Comparison of ENCODE assay signal across 8 cellular contexts in genomic region chr14:58426819-58427288, GRCh38. TPM values are rescaled to one million over a fixed set of nuclear protein-coding genes. Genes with fewer than 3 reads are reported as not detected.
DNase-seq lines count a peak whose midpoint lies in the region; ATAC-seq, FAIRE-seq and TF ChIP-seq lines count a peak whose summit lies in the region.

No MANE protein-coding gene starts in this region.

- peak overlapping the region; percentile 25 to 76 (median 70) for H3K9ac ChIP-seq in H1 (replicated peaks in 1 of 4; ENCODE audit: extremely low read depth in 1 of 4, low read depth in 3 of 4, low read length in 3 of 4)

- POLR2A ChIA-PET in AG04449 (lab: Yijun Ruan, JAX) (interaction anchor here (0.6 to 0.9 kb wide), 2 partner anchors 23 to 209 kb away, joined by 3 to 6 read pairs; no protein-coding TSS in a partner anchor), H1 (lab: Charles Lee; ENCODE audit: partially characterized antibody) (interaction anchor here (0.6 to 3.2 kb wide), 10 partner anchors 15 to 210 kb away, joined by 3 to 23 read pairs (median 4); partner anchors contain the start of genes ARID4A, PSMA3 and TOMM20L)

- peak overlapping the region; percentile 75 to 84 for H3K4me2 ChIP-seq in H1 (ENCODE audit: insufficient read depth in 1 of 2, low read depth in 2 of 2, low read length in 2 of 2)

- no peak overlapping the region for H2AK5ac ChIP-seq in H1 (ENCODE audit: low read depth, low read length)

- H2BK12ac ChIP-seq in H1 (ENCODE audit: low read depth, low read length): no peak overlapping the region

- H2BK120ac ChIP-seq in H1 (replicated peaks; ENCODE audit: low read depth, low read length): no peak overlapping the region

- H4K5ac ChIP-seq in H1 (ENCODE audit: insufficient read length, low read depth, low read length): peak overlapping the region; percentile 84

- H3K18ac ChIP-seq in H1 (ENCODE audit: extremely low read depth, low read length): peak overlapping the region; percentile 64; the same call in 1 of the 2 replicates

- no peak overlapping the region for H3K14ac ChIP-seq in H1 (ENCODE audit: insufficient read length)

- H3K79me2 ChIP-seq in H1 (ENCODE audit: control insufficient read depth in 1 of 2, insufficient read depth in 2 of 2, low read length in 2 of 2): peaks cover 0 to 44% of the 10 kb centered on the region in 2 experiments; a peak in 2 of 4 replicates

- no peaks in the 10 kb centered on the region for H4K20me1 ChIP-seq in H1 (replicated peaks in 1 of 2; ENCODE audit: control insufficient read depth in 1 of 2, insufficient read depth in 2 of 2, low read length in 2 of 2)

- no peak overlapping the region for H3K4ac ChIP-seq in H1 (replicated peaks; ENCODE audit: insufficient read length, low read depth, low read length)

- CTCF ChIA-PET in AG04449 (lab: Yijun Ruan, JAX): interaction anchor here (6.1 kb wide), 1 partner anchor 31 kb away, joined by 32 read pairs; the partner anchor contains the start of gene TOMM20L
- CTCF ChIA-PET in H1 (lab: Charles Lee; ENCODE audit: partially characterized antibody): interaction anchor here (0.6 to 1.7 kb wide), 4 partner anchors 22 to 30 kb away, joined by 3 to 6 read pairs (median 4); no protein-coding TSS in a partner anchor

- TF ChIP-seq CTCF in AG04449 (IDR thresholded peaks at IDR 0.05; ENCODE audit: insufficient read depth, low read length, missing control alignments) (no peak), H1 (IDR thresholded peaks at IDR 0.05; ENCODE audit: control extremely low read depth in 1 of 3, insufficient read depth in 1 of 3, low read depth in 1 of 3, low read length in 3 of 3) (no peak), mucosa of descending colon (IDR thresholded peaks at IDR 0.05) (no peak)

- DNase-seq in AG04449 (ENCODE audit: low read depth, low spot score): no peak
- peak; percentile 66 for DNase-seq in NCI-H82 treated with DMSO at 0.1 percent for 48 hours (lab: John Stamatoyannopoulos, UW; ENCODE audit: unreplicated experiment)
- DNase-seq in activated CD8-positive, alpha-beta memory T cell treated with anti-CD3 and anti-CD28 coated beads for 4 hours (ENCODE audit: low read depth in 2 of 2): peak; percentile 8 to 14
- peak; percentile 13 to 78 for DNase-seq in H1 (ENCODE audit: low read depth in 1 of 2, low spot score in 2 of 2)
- peak; percentile 71 to 77 (median 74) for DNase-seq in mucosa of descending colon
- peak; percentile 11 to 17 for DNase-seq in stimulated activated CD8-positive, alpha-beta memory T cell treated with anti-CD3 and anti-CD28 coated beads, Interleukin-4, amount 100 ng/mL, for 1 hour (ENCODE audit: low read depth in 2 of 2, low spot score in 1 of 2)

- ATAC-seq in GM18867 (IDR thresholded peaks at IDR 0.05; ENCODE audit: unreplicated experiment): peak; percentile 43
- ATAC-seq in HG03378 (IDR thresholded peaks at IDR 0.05; ENCODE audit: unreplicated experiment): peak; percentile 17
- ATAC-seq in mucosa of descending colon: peak; percentile 71

- peak overlapping the region; percentile 77 for H3K56ac ChIP-seq in H1 (replicated peaks; ENCODE audit: insufficient read length, low read depth, low read length)

- H3K4me3 ChIP-seq in AG04449 (ENCODE audit: low read depth, low read length) (peak overlapping the region; percentile 89), H1 (ENCODE audit: extremely low read depth in 1 of 4, insufficient read depth in 2 of 4, low read depth in 3 of 4, low read length in 4 of 4) (peak overlapping the region; percentile 54 to 85 (median 82)), mucosa of descending colon (peak overlapping the region; percentile 84)

- H2BK5ac ChIP-seq in H1 (ENCODE audit: low read depth, low read length): peak overlapping the region; percentile 9; the same call in 1 of the 2 replicates

- peak overlapping the region; percentile 91 for H3K27ac ChIP-seq in H1 (ENCODE audit: low read depth, low read length)

- peak overlapping the region; percentile 100 for H2AFZ ChIP-seq in H1 (ENCODE audit: low read length)

- H3K4me1 ChIP-seq in H1 (replicated peaks in 1 of 4; ENCODE audit: control insufficient read depth in 3 of 4, insufficient read depth in 4 of 4, low read length in 3 of 4) (no peaks in the 10 kb centered on the region), mucosa of descending colon (ENCODE audit: low read depth) (peaks cover 17% of the 10 kb centered on the region)

- no peaks in the 10 kb centered on the region for H3K9me3 ChIP-seq in H1 (ENCODE audit: insufficient read depth in 2 of 2, low read depth in 1 of 2, low read length in 1 of 2)
- H3K9me3 ChIP-seq in mucosa of descending colon: no peaks in the 10 kb centered on the region

- peak overlapping the region; percentile 92; the same call in 1 of the 2 replicates for H4K8ac ChIP-seq in H1 (ENCODE audit: extremely low read depth, insufficient read depth, low read length)

- 0 out of 3 replicates have a peak, but pooled peaks of 1 of the 2 experiments have one; percentile 14 for TF ChIP-seq POLR2A in H1 (IDR thresholded peaks at IDR 0.05; ENCODE audit: control extremely low read depth in 1 of 2, low read depth in 2 of 2, low read length in 2 of 2)

- H3K27me3 ChIP-seq in H1 (replicated peaks in 1 of 4; ENCODE audit: control insufficient read depth in 3 of 4, extremely low read depth in 1 of 4, insufficient read depth in 3 of 4, low read length in 3 of 4): no peaks in the 10 kb centered on the region

- intact Hi-C loops in mucosa of descending colon (cut with DNase I, micrococcal nuclease): no loop called here

- no peaks in the 10 kb centered on the region; the same call in 1 of the 2 replicates for H3K23me2 ChIP-seq in H1 (ENCODE audit: low read depth, low read length)

- no peak overlapping the region for H4K91ac ChIP-seq in H1 (replicated peaks; ENCODE audit: insufficient read length, low read length)

- no peak for TF ChIP-seq RAD21 in H1 (IDR thresholded peaks at IDR 0.05 in 1 of 2, conservative IDR thresholded peaks at IDR 0.05 in 1 of 2; ENCODE audit: low read depth in 2 of 2, low read length in 2 of 2)

- TF ChIP-seq EP300 in H1 (IDR thresholded peaks at IDR 0.05; ENCODE audit: borderline replicate concordance in 1 of 2, low read depth in 2 of 2, low read length in 2 of 2): no peak

- no peak for FAIRE-seq in H1 (lab: Jason Lieb, UNC)

- no peak overlapping the region for H2BK15ac ChIP-seq in H1 (ENCODE audit: low read length)

- H3K79me1 ChIP-seq in H1 (ENCODE audit: low read depth, low read length): no peaks in the 10 kb centered on the region; the same call in 1 of the 2 replicates

- H3K36me3 ChIP-seq in H1 (ENCODE audit: control insufficient read depth in 2 of 4, insufficient read depth in 4 of 4, low read length in 3 of 4) (peaks cover 0 to 30% (median 2%) of the 10 kb centered on the region in 4 experiments; a peak in 5 of 8 replicates), mucosa of descending colon (ENCODE audit: low read depth) (no peaks in the 10 kb centered on the region)

- H3K23ac ChIP-seq in H1 (ENCODE audit: insufficient read length): no peak overlapping the region

- 2% methylated on average over 31 of the region's 31 CpGs; no CpG with 5 or more reads in 1 of the 2 experiments for WGBS in H1 (ENCODE audit: extremely low coverage in 1 of 2, insufficient coverage in 1 of 2, insufficient read length in 1 of 2, insufficient replicate concordance in 2 of 2, low coverage in 1 of 2, low lambda C conversion rate in 2 of 2, missing lambda C conversion rate in 1 of 2), 2 experiments

- no peak overlapping the region for H2BK20ac ChIP-seq in H1 (ENCODE audit: low read length)

TF ChIP-seq in H1, 55 proteins besides CTCF, POLR2A, EP300 and RAD21 (continues in another document):
- no peak for TF ChIP-seq MAFK (IDR thresholded peaks at IDR 0.05; ENCODE audit: low read depth, low read length)
- peak; percentile 74 for TF ChIP-seq PHF8 (conservative IDR thresholded peaks at IDR 0.05; ENCODE audit: low read depth, low read length)
- no peak for TF ChIP-seq RNF2 (IDR thresholded peaks at IDR 0.05; ENCODE audit: borderline replicate concordance, low read depth, low read length, missing control alignments, poor library complexity, severe bottlenecking)
- TF ChIP-seq BACH1 (IDR thresholded peaks at IDR 0.05; ENCODE audit: low read length): no peak
- TF ChIP-seq BRCA1 (IDR thresholded peaks at IDR 0.05; ENCODE audit: low read depth, low read length): no peak
- no peak for TF ChIP-seq GTF2F1 (IDR thresholded peaks at IDR 0.05; ENCODE audit: borderline replicate concordance, low read depth, low read length)

RNA-seq across cellular contexts. Expression of gene TIMM9, which starts 0.5 kb away (rescaled TPM):
- 52.2 and 58.2 TPM in 2 replicates for total RNA-seq in H1 (2021; fragmentation: NEBNext Ultra II Directional; extraction: Animal tissue kit (Norgen Biotek cat#: 25700))
- polyA plus RNA-seq in H1 (2011; rRNA removed): 12.3 and 24.0 TPM in 2 replicates
- 40.4 TPM for polyA plus RNA-seq in H1 (2011; cell fraction: cytosol; rRNA removed)
- polyA plus RNA-seq in H1 (2011; cell fraction: nucleus; rRNA removed): 23.9 TPM
- polyA plus RNA-seq in H1 (2012, experiment 1 of 2): 51.9 to 57.6 TPM (median 56.1 TPM) in 4 replicates
- polyA plus RNA-seq in H1 (2012, experiment 2 of 2): 21.9 TPM
- polyA plus RNA-seq in H1 (2013, experiment 1 of 2): 51.5 TPM
- polyA plus RNA-seq in H1 (2013, experiment 2 of 2): 49.6 TPM
- polyA minus RNA-seq in H1 (2011; rRNA and poly(A)+ RNA removed): 26.1 TPM in 2 replicates
- polyA minus RNA-seq in H1 (2011; cell fraction: cytosol; rRNA and poly(A)+ RNA removed): 9.2 TPM
- 23.2 TPM for polyA minus RNA-seq in H1 (2011; cell fraction: nucleus; rRNA and poly(A)+ RNA removed)
- 10 to 100 TPM; 18.5 to 35.6 (median 22.2) TPM for total RNA-seq in mucosa of descending colon

RNA-seq across cellular contexts. Expression of gene KIAA0586, which starts 0.7 kb away (rescaled TPM):
- total RNA-seq in H1 (2021; fragmentation: NEBNext Ultra II Directional; extraction: Animal tissue kit (Norgen Biotek cat#: 25700)): 21.6 and 24.8 TPM in 2 replicates
- 3.6 and 7.2 TPM in 2 replicates for polyA plus RNA-seq in H1 (2011; rRNA removed)
- 8.2 TPM for polyA plus RNA-seq in H1 (2011; cell fraction: cytosol; rRNA removed)
- polyA plus RNA-seq in H1 (2011; cell fraction: nucleus; rRNA removed): 10.3 TPM
- polyA plus RNA-seq in H1 (2012, experiment 1 of 2): 11.1 to 18.9 TPM (median 13.0 TPM) in 4 replicates
- polyA plus RNA-seq in H1 (2012, experiment 2 of 2): 0.93 TPM
- polyA plus RNA-seq in H1 (2013, experiment 1 of 2): 13.3 TPM
- polyA plus RNA-seq in H1 (2013, experiment 2 of 2): 12.7 TPM
- polyA minus RNA-seq in H1 (2011; rRNA and poly(A)+ RNA removed): 31.3 and 42.8 TPM in 2 replicates
- polyA minus RNA-seq in H1 (2011; cell fraction: cytosol; rRNA and poly(A)+ RNA removed): 21.2 TPM
- polyA minus RNA-seq in H1 (2011; cell fraction: nucleus; rRNA and poly(A)+ RNA removed): 43.4 TPM
- total RNA-seq in mucosa of descending colon: 10 to 100 TPM; 15.1 to 17.4 (median 17.4) TPM

RNA-seq across cellular contexts. Expression of gene TOMM20L, which starts 31.1 kb away (rescaled TPM):
- total RNA-seq in H1 (2021; fragmentation: NEBNext Ultra II Directional; extraction: Animal tissue kit (Norgen Biotek cat#: 25700)): not detected in 2 replicates
- polyA plus RNA-seq in H1 (2011; rRNA removed): not detected in 2 replicates
- not detected for polyA plus RNA-seq in H1 (2011; cell fraction: cytosol; rRNA removed)
- polyA plus RNA-seq in H1 (2011; cell fraction: nucleus; rRNA removed): not detected
- polyA plus RNA-seq in H1 (2012, experiment 1 of 2): not detected in 4 replicates
- not detected for polyA plus RNA-seq in H1 (2012, experiment 2 of 2)
- polyA plus RNA-seq in H1 (2013, experiment 1 of 2): 0.14 TPM
- not detected for polyA plus RNA-seq in H1 (2013, experiment 2 of 2)
- not detected in 2 replicates for polyA minus RNA-seq in H1 (2011; rRNA and poly(A)+ RNA removed)
- polyA minus RNA-seq in H1 (2011; cell fraction: cytosol; rRNA and poly(A)+ RNA removed): not detected
- not detected for polyA minus RNA-seq in H1 (2011; cell fraction: nucleus; rRNA and poly(A)+ RNA removed)
- total RNA-seq in mucosa of descending colon: 1 to 10 TPM in 1 of 3 donors, not detected in 2; 1.0 TPM

Comparison
In these comparisons a context has a peak if more than half of its experiments do, and no peak if none do; other contexts are left out.
1. ATAC-seq: peak in every context shown above with its lines; median percentile 71 in mucosa of descending colon; 43 in GM18867; 17 in HG03378.